In genomic region chr21:34536820-34537219, GRCh38 we compare ENCODE assay signal across 1 cellular context.
TF ChIP-seq lines count a peak whose summit lies in the region.

No MANE protein-coding gene starts in this region.

TF ChIP-seq in HepG2, 621 proteins besides CTCF, POLR2A, EP300 and RAD21 (continued from another document):
- no peak for TF ChIP-seq ZNF512 (CRISPR knock-in tag; IDR thresholded peaks at IDR 0.05)
TF ChIP-seq in HepG2: peak in this region for 0.
